ENCODE assay signal across 11 cellular contexts in the genomic region with DNA sequence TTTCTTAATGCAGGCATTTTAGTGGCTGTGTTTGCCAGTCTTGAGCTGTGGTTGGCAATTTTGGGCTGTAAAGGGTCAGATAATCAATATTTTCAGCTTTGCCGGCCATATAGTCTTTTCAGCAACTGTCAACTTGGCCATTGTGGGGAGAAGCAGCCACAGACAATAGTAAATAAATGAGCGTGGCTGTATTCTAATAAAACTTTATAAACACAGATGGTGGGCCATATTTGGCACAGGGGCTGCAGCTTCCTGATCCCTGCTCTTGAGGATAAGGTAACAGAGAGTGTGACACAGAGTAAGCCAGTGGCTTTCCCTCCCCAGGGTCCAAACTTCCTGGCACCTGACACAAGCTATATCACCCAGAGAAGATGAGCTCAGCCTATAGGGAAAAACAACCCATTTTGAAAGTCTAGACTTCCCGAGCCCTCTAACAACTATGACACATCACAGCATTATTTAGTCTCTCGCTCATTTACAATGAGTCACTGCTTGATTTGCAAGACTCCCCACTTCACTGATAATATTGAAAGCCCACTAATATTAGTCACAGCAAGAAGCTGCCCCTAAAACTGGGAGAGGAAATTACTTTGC.
A peak's percentile ranks its signal among the peaks of the same experiment; 100 is the strongest.
DNase-seq lines count a peak whose midpoint lies in the region; ATAC-seq, FAIRE-seq and TF ChIP-seq lines count a peak whose summit lies in the region.
"Had no signal": no experiment of that assay in that cellular context is flagged by ENCODE, and none has a peak within 500 bp of the region (broad histone marks: within the 10 kb centered on the region; RNA-seq: fewer than 3 reads in every experiment).

No MANE protein-coding gene starts in this region.

- peaks cover 26% of the 10 kb centered on the region for H3F3A ChIP-seq in smooth muscle cell (ENCODE audit: low read depth)

- DNase-seq in activated naive CD4-positive, alpha-beta T cell treated with anti-CD3 and anti-CD28 coated beads for 36 hours, result peak; percentile 7
- no peak for DNase-seq in activated naive CD4-positive, alpha-beta T cell treated with Interleukin-2 at 50 U/mL for 16 hours
- DNase-seq in K562 (ENCODE audit: extremely low read depth in 1 of 4, low spot score in 3 of 4), result no peak
- no peak for DNase-seq in smooth muscle cell (lab: John Stamatoyannopoulos, UW; ENCODE audit: unreplicated experiment)
- no peak for DNase-seq in SHP77 (lab: John Stamatoyannopoulos, UW)
- no peak for DNase-seq in colonic mucosa
- DNase-seq: heart left ventricle; stimulated activated CD4-positive, alpha-beta T cell treated with anti-CD3 and anti-CD28 coated beads, Interleukin-4, amount 100 ng/mL, for 24 hours had no signal

- no TSS peak for BruUV-seq in K562 (replicated peaks; lab: Mats Ljungman, UMichigan)

- H3K9ac ChIP-seq in K562 (ENCODE audit: insufficient read depth in 1 of 2, low read depth in 2 of 2, low read length in 2 of 2), result no peak overlapping the region
- H3K9ac ChIP-seq in smooth muscle cell (ENCODE audit: low read depth), result peak overlapping the region; percentile 82
- H3K9ac ChIP-seq in colonic mucosa (ENCODE audit: low read depth in 2 of 2, low read length in 2 of 2), result no peak overlapping the region

- no peaks in the 10 kb centered on the region for H3K27me3 Mint-ChIP-seq in activated naive CD4-positive, alpha-beta T cell treated with anti-CD3 and anti-CD28 coated beads for 36 hours (ENCODE audit: low read depth)

- no peaks in the 10 kb centered on the region for H3K36me3 Mint-ChIP-seq in activated naive CD4-positive, alpha-beta T cell treated with anti-CD3 and anti-CD28 coated beads for 36 hours (ENCODE audit: low read depth)
- H3K36me3 Mint-ChIP-seq: IgD-negative memory B cell had no signal

- CTCF ChIA-PET in activated naive CD4-positive, alpha-beta T cell treated with anti-CD3 and anti-CD28 coated beads for 36 hours (lab: Charles Lee), result interaction anchor here (0.8 kb wide), 2 partner anchors 23 to 29 kb away, joined by 3 read pairs; no protein-coding TSS in a partner anchor
- CTCF ChIA-PET in K562 (lab: Yijun Ruan, JAX; ENCODE audit: low intra/inter-chr PET ratio), result no interaction called here

- POLR2A ChIA-PET in K562 (lab: Yijun Ruan, JAX), result no interaction called here

- peak; percentile 78 for ATAC-seq in HG03432 (IDR thresholded peaks at IDR 0.05; ENCODE audit: unreplicated experiment)
- no peak for ATAC-seq in K562
- ATAC-seq in gastroesophageal sphincter, result no peak

- in situ Hi-C loops in K562 (cut with MboI), result no loop called here

- no peaks in the 10 kb centered on the region for H3K9me1 ChIP-seq in K562 (ENCODE audit: control insufficient read depth, insufficient read depth, low read length)

- H3K79me2 ChIP-seq in K562 (ENCODE audit: control insufficient read depth, insufficient read depth, low read length) (no peaks in the 10 kb centered on the region), smooth muscle cell (ENCODE audit: low read depth) (no peaks in the 10 kb centered on the region)

- 0% methylated on average over 4 of the region's 4 CpGs for WGBS in K562 (ENCODE audit: insufficient coverage, low coverage, missing lambda C conversion rate)
- WGBS in smooth muscle cell (ENCODE audit: low lambda C conversion rate), result 25% methylated on average over 4 of the region's 4 CpGs
- WGBS in gastroesophageal sphincter (ENCODE audit: low coverage in 1 of 2), 2 donors, result 50 to 100% methylated on average over 1 to 4 of the region's 4 CpGs

- H2AFZ ChIP-seq in K562 (ENCODE audit: low read depth, low read length), result no peak overlapping the region
- peak overlapping the region; percentile 74 for H2AFZ ChIP-seq in smooth muscle cell (ENCODE audit: low read depth)

- TF ChIP-seq EP300 in K562 (IDR thresholded peaks at IDR 0.05; ENCODE audit: low read length) (no peak), gastroesophageal sphincter (IDR thresholded peaks at IDR 0.05) (no peak)

- no peaks in the 10 kb centered on the region for H3K36me3 ChIP-seq in K562 (ENCODE audit: control insufficient read depth, insufficient read depth, low read length)
- H3K36me3 ChIP-seq in smooth muscle cell (ENCODE audit: low read depth), result no peaks in the 10 kb centered on the region
- H3K36me3 ChIP-seq in colonic mucosa, result no peaks in the 10 kb centered on the region
- H3K36me3 ChIP-seq in gastroesophageal sphincter, result no peaks in the 10 kb centered on the region
- H3K36me3 ChIP-seq: heart left ventricle had no signal

- H3K9me3 ChIP-seq in K562 (replicated peaks; ENCODE audit: control insufficient read depth, insufficient read depth, low read depth, low read length) (no peaks in the 10 kb centered on the region), smooth muscle cell (replicated peaks; ENCODE audit: low read depth) (no peaks in the 10 kb centered on the region), colonic mucosa (no peaks in the 10 kb centered on the region), gastroesophageal sphincter (no peaks in the 10 kb centered on the region)
- H3K9me3 ChIP-seq: heart left ventricle had no signal

- no peaks in the 10 kb centered on the region for H3K4me1 Mint-ChIP-seq in activated naive CD4-positive, alpha-beta T cell treated with anti-CD3 and anti-CD28 coated beads for 36 hours (ENCODE audit: low read depth)

- no peak for TF ChIP-seq RAD21 in K562 (CRISPR knock-in tag; conservative IDR thresholded peaks at IDR 0.05 in 1 of 2, IDR thresholded peaks at IDR 0.05 in 1 of 2)

- H3K4me2 ChIP-seq in K562 (ENCODE audit: insufficient read depth, low read length) (no peak overlapping the region), smooth muscle cell (peak overlapping the region; percentile 74)

- no peak overlapping the region for H3K4me3 Mint-ChIP-seq in activated naive CD4-positive, alpha-beta T cell treated with anti-CD3 and anti-CD28 coated beads for 36 hours
- H3K4me3 Mint-ChIP-seq: IgD-negative memory B cell had no signal

- H3K27ac ChIP-seq in K562 (ENCODE audit: extremely low read depth, low read depth, low read length), result no peak overlapping the region
- peak overlapping the region; percentile 96 for H3K27ac ChIP-seq in smooth muscle cell (ENCODE audit: low read depth)
- H3K27ac ChIP-seq in colonic mucosa, result no peak overlapping the region
- H3K27ac ChIP-seq in gastroesophageal sphincter, result no peak overlapping the region
- H3K27ac ChIP-seq: heart left ventricle had no signal

- no peaks in the 10 kb centered on the region for H4K20me1 ChIP-seq in K562 (replicated peaks; ENCODE audit: control insufficient read depth, insufficient read depth, low read length)
- H4K20me1 ChIP-seq in smooth muscle cell (ENCODE audit: low read depth), result no peaks in the 10 kb centered on the region

- TF ChIP-seq CTCF in K562 (IDR thresholded peaks at IDR 0.05 in 2 of 3, conservative IDR thresholded peaks at IDR 0.05 in 1 of 3; ENCODE audit: insufficient read depth in 2 of 3, low read depth in 1 of 3, low read length in 3 of 3) (no peak), smooth muscle cell (IDR thresholded peaks at IDR 0.05; ENCODE audit: borderline replicate concordance, insufficient read depth, poor library complexity, severe bottlenecking) (no peak), colonic mucosa (IDR thresholded peaks at IDR 0.05) (no peak), gastroesophageal sphincter (IDR thresholded peaks at IDR 0.05) (no peak)

- intact Hi-C loops in activated naive CD4-positive, alpha-beta T cell treated with anti-CD3 and anti-CD28 coated beads for 36 hours (cut with micrococcal nuclease), result no loop called here
- intact Hi-C loops in K562 (cut with micrococcal nuclease), result no loop called here
- intact Hi-C loops in colonic mucosa (cut with DNase I), result no loop called here

- no peaks in the 10 kb centered on the region for H3K9me3 Mint-ChIP-seq in activated naive CD4-positive, alpha-beta T cell treated with anti-CD3 and anti-CD28 coated beads for 36 hours
- H3K9me3 Mint-ChIP-seq: IgD-negative memory B cell had no signal

- H3K4me1 ChIP-seq in K562 (replicated peaks in 1 of 2; ENCODE audit: control insufficient read depth in 2 of 2, insufficient read depth in 2 of 2, low read length in 2 of 2) (no peaks in the 10 kb centered on the region), smooth muscle cell (ENCODE audit: low read depth) (peaks cover 8% of the 10 kb centered on the region), colonic mucosa (no peaks in the 10 kb centered on the region), gastroesophageal sphincter (no peaks in the 10 kb centered on the region)
- H3K4me1 ChIP-seq: heart left ventricle had no signal

- H3K27ac Mint-ChIP-seq in activated naive CD4-positive, alpha-beta T cell treated with anti-CD3 and anti-CD28 coated beads for 36 hours, result no peak overlapping the region
- H3K27ac Mint-ChIP-seq: IgD-negative memory B cell had no signal

- no peaks in the 10 kb centered on the region for H3K27me3 ChIP-seq in K562 (ENCODE audit: control insufficient read depth in 2 of 2, insufficient read depth in 2 of 2, low read length in 2 of 2)
- no peaks in the 10 kb centered on the region for H3K27me3 ChIP-seq in smooth muscle cell (ENCODE audit: low read depth)
- no peaks in the 10 kb centered on the region for H3K27me3 ChIP-seq in colonic mucosa
- H3K27me3 ChIP-seq in gastroesophageal sphincter, result no peaks in the 10 kb centered on the region

- no peak for FAIRE-seq in K562 (lab: Jason Lieb, UNC)

- no peak for TF ChIP-seq POLR2A in K562 (conservative IDR thresholded peaks at IDR 0.05)
- no peak for TF ChIP-seq POLR2A in gastroesophageal sphincter (IDR thresholded peaks at IDR 0.05)

- no peak overlapping the region for H3K4me3 ChIP-seq in K562
- peak overlapping the region; percentile 9 for H3K4me3 ChIP-seq in smooth muscle cell
- no peak overlapping the region for H3K4me3 ChIP-seq in colonic mucosa
- H3K4me3 ChIP-seq in gastroesophageal sphincter, result no peak overlapping the region
- H3K4me3 ChIP-seq: heart left ventricle had no signal
